ENCODE assay signal across 16 cellular contexts in the genomic region with DNA sequence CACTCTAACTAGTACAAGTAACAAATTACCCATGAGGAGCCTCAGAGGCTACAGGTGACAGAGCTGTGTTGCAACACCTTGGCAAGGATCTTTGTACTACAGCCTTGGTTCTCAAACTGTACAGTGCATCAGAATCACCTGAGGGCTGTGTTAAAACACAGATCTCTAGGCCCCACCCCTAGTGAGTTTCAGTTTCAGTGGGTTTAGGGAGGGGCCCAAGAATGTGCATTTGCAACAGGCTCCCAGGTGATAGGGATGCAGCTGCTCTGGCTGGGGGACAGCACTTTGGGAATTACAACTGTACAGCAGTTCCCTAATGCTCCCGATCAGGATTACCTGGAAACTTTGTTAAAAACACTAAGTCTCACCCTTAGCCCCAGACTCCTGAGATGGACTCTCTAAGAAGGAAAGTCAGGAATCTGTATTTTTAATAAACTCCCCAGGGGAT.
DNase-seq lines count a peak whose midpoint lies in the region; ATAC-seq and TF ChIP-seq lines count a peak whose summit lies in the region.
"Had no signal": no experiment of that assay in that cellular context is flagged by ENCODE, and none has a peak within 500 bp of the region (broad histone marks: within the 10 kb centered on the region; RNA-seq: fewer than 3 reads in every experiment).

No MANE protein-coding gene starts in this region.

- peak overlapping the region; percentile 79 for H3K27ac ChIP-seq in PC-3 (ENCODE audit: low read length)
- peak overlapping the region; percentile 83 for H3K27ac ChIP-seq in foreskin keratinocyte
- H3K27ac ChIP-seq: SK-N-MC, VCaP had no signal

- H3K27ac Mint-ChIP-seq in neural crest cell (ENCODE audit: unreplicated experiment) (no peak overlapping the region), CD14-positive monocyte (no peak overlapping the region)
- no peak overlapping the region for H3K27ac Mint-ChIP-seq in activated naive CD4-positive, alpha-beta T cell treated with anti-CD3 and anti-CD28 coated beads, Interleukin-2, amount 50 U/mL, for 72 hours
- H3K27ac Mint-ChIP-seq: activated naive CD4-positive, alpha-beta T cell treated with anti-CD3 and anti-CD28 coated beads, Interleukin-2, amount 10 ng/mL, durations not matched to agents 7 days and 5 days had no signal

- peak; percentile 56 for ATAC-seq in PC-3
- peak; percentile 81 for ATAC-seq in foreskin keratinocyte
- ATAC-seq in activated naive CD4-positive, alpha-beta T cell treated with anti-CD3 and anti-CD28 coated beads, Interleukin-2, amount 50 U/mL, for 72 hours = no peak

- H3K79me2 ChIP-seq in PC-3 (ENCODE audit: low read length) = no peaks in the 10 kb centered on the region

- H4K20me1 ChIP-seq in PC-3 (ENCODE audit: low read length) = no peaks in the 10 kb centered on the region

- H3K9me2 ChIP-seq in PC-3 (replicated peaks; ENCODE audit: low read length) = no peaks in the 10 kb centered on the region

- CTCF ChIA-PET in PC-3 (lab: Charles Lee) = interaction anchor here (1.0 kb wide), 1 partner anchor 62 kb away, joined by 5 read pairs; no protein-coding TSS in a partner anchor

- no peak overlapping the region for H2AFZ ChIP-seq in PC-3 (ENCODE audit: low read length)

- TF ChIP-seq CTCF in GM12865 (IDR thresholded peaks at IDR 0.05; ENCODE audit: insufficient read depth, low read depth, low read length, missing control alignments) (no peak), PC-3 (conservative IDR thresholded peaks at IDR 0.05; ENCODE audit: low read depth, low read length) (no peak), foreskin keratinocyte (conservative IDR thresholded peaks at IDR 0.05) (no peak), neural crest cell (conservative IDR thresholded peaks at IDR 0.05) (no peak), CD14-positive monocyte (IDR thresholded peaks at IDR 0.05) (no peak)

- H3K27me3 ChIP-seq in PC-3 (ENCODE audit: low read length) (no peaks in the 10 kb centered on the region), foreskin keratinocyte (no peaks in the 10 kb centered on the region)
- H3K27me3 ChIP-seq: tibial nerve had no signal

- no peaks in the 10 kb centered on the region for H3K36me3 ChIP-seq in PC-3 (ENCODE audit: low read depth, low read length)

- BruUV-seq in PC-3 (replicated peaks; lab: Mats Ljungman, UMichigan) = no TSS peak

- H3K9ac ChIP-seq in PC-3 (ENCODE audit: low read length) = peak overlapping the region; percentile 32; the same call in 1 of the 2 replicates

- peaks cover 36% of the 10 kb centered on the region for H3K4me1 ChIP-seq in PC-3 (ENCODE audit: insufficient read depth, low read length)
- H3K4me1 ChIP-seq in foreskin keratinocyte = peaks cover 25% of the 10 kb centered on the region

- DNase-seq in GM12865 (ENCODE audit: low read depth) = peak; percentile 4
- peak; percentile 78 for DNase-seq in PC-3
- peak; percentile 83 to 95 for DNase-seq in foreskin keratinocyte
- no peak for DNase-seq in neural crest cell (ENCODE audit: low read depth, low spot score)
- no peak for DNase-seq in CD14-positive monocyte (ENCODE audit: low spot score)
- no peak for DNase-seq in D341Med (ENCODE audit: low spot score)
- no peak for DNase-seq in activated naive CD4-positive, alpha-beta T cell treated with anti-CD3 and anti-CD28 coated beads, Interleukin-2, amount 50 U/mL, for 72 hours (ENCODE audit: low spot score in 2 of 2)
- no peak for DNase-seq in hepatic stellate cell (ENCODE audit: low spot score)
- DNase-seq: activated naive CD4-positive, alpha-beta T cell treated with anti-CD3 and anti-CD28 coated beads, Interleukin-2, amount 10 ng/mL, durations not matched to agents 7 days and 5 days; caudate nucleus; DMS 273 treated with DMSO at 0.1 percent for 48 hours; NCI-H1694; NCI-H774 had no signal

- intact Hi-C loops in PC-3 (cut with micrococcal nuclease) = no loop called here
- intact Hi-C loops in CD14-positive monocyte (cut with micrococcal nuclease) = no loop called here

- H3K9me3 Mint-ChIP-seq in neural crest cell (no peaks in the 10 kb centered on the region), CD14-positive monocyte (peaks cover 0 to 4% (median 2%) of the 10 kb centered on the region in 7 donors)
- H3K9me3 Mint-ChIP-seq in activated naive CD4-positive, alpha-beta T cell treated with anti-CD3 and anti-CD28 coated beads, Interleukin-2, amount 50 U/mL, for 72 hours = peaks cover 0 to 10% of the 10 kb centered on the region in 2 donors
- H3K9me3 Mint-ChIP-seq: activated naive CD4-positive, alpha-beta T cell treated with anti-CD3 and anti-CD28 coated beads, Interleukin-2, amount 10 ng/mL, durations not matched to agents 7 days and 5 days had no signal

- H3K9me3 ChIP-seq in PC-3 (ENCODE audit: low read length) = no peaks in the 10 kb centered on the region
- H3K9me3 ChIP-seq: tibial nerve had no signal

- H3K4me3 ChIP-seq in GM12865 (ENCODE audit: low read depth, low read length) = no peak overlapping the region
- no peak overlapping the region for H3K4me3 ChIP-seq in PC-3 (ENCODE audit: low read length)
- H3K4me3 ChIP-seq: SK-N-MC, tibial nerve had no signal

- no peaks in the 10 kb centered on the region for H3K27me3 Mint-ChIP-seq in neural crest cell (ENCODE audit: low read depth)
- peaks cover 0 to 2% (median 0%) of the 10 kb centered on the region in 3 donors for H3K27me3 Mint-ChIP-seq in CD14-positive monocyte (ENCODE audit: low read depth in 3 of 3)
- H3K27me3 Mint-ChIP-seq: activated naive CD4-positive, alpha-beta T cell treated with anti-CD3 and anti-CD28 coated beads, Interleukin-2, amount 10 ng/mL, durations not matched to agents 7 days and 5 days had no signal

- H3K4me2 ChIP-seq in PC-3 (ENCODE audit: low read length) = peak overlapping the region; percentile 40

- POLR2A ChIA-PET in PC-3 (lab: Charles Lee; ENCODE audit: unreplicated experiment) = no interaction called here

- H3K36me3 Mint-ChIP-seq in neural crest cell (ENCODE audit: low read depth) (peaks cover 29% of the 10 kb centered on the region), CD14-positive monocyte (no peaks in the 10 kb centered on the region)
- H3K36me3 Mint-ChIP-seq in activated naive CD4-positive, alpha-beta T cell treated with anti-CD3 and anti-CD28 coated beads, Interleukin-2, amount 50 U/mL, for 72 hours = no peaks in the 10 kb centered on the region
- H3K36me3 Mint-ChIP-seq: activated naive CD4-positive, alpha-beta T cell treated with anti-CD3 and anti-CD28 coated beads, Interleukin-2, amount 10 ng/mL, durations not matched to agents 7 days and 5 days had no signal

- no peaks in the 10 kb centered on the region for H3F3A ChIP-seq in PC-3 (ENCODE audit: low read length, unreplicated experiment)

- H3K4me1 Mint-ChIP-seq in neural crest cell = peaks cover 59% of the 10 kb centered on the region
- no peaks in the 10 kb centered on the region for H3K4me1 Mint-ChIP-seq in CD14-positive monocyte
- H3K4me1 Mint-ChIP-seq: activated naive CD4-positive, alpha-beta T cell treated with anti-CD3 and anti-CD28 coated beads, Interleukin-2, amount 10 ng/mL, durations not matched to agents 7 days and 5 days had no signal

- H3K4me3 Mint-ChIP-seq in neural crest cell (peak overlapping the region; percentile 57), CD14-positive monocyte (no peak overlapping the region)
- H3K4me3 Mint-ChIP-seq: activated naive CD4-positive, alpha-beta T cell treated with anti-CD3 and anti-CD28 coated beads, Interleukin-2, amount 10 ng/mL, durations not matched to agents 7 days and 5 days had no signal

Comparison
In these comparisons a context has a peak if more than half of its experiments do, and no peak if none do; other contexts are left out.
1. DNase-seq: peak in GM12865 (single experiment), PC-3 (single experiment) and foreskin keratinocyte (2 of 2); none in neural crest cell (single experiment), CD14-positive monocyte (single experiment), D341Med (single experiment), activated naive CD4-positive, alpha-beta T cell treated with anti-CD3 and anti-CD28 coated beads, Interleukin-2, amount 50 U/mL, for 72 hours (0 of 2) and hepatic stellate cell (single experiment).
2. ATAC-seq: peak in PC-3 (single experiment) and foreskin keratinocyte (single experiment); none in activated naive CD4-positive, alpha-beta T cell treated with anti-CD3 and anti-CD28 coated beads, Interleukin-2, amount 50 U/mL, for 72 hours (0 of 2).